ENCODE assay signal across 9 cellular contexts in the genomic region with DNA sequence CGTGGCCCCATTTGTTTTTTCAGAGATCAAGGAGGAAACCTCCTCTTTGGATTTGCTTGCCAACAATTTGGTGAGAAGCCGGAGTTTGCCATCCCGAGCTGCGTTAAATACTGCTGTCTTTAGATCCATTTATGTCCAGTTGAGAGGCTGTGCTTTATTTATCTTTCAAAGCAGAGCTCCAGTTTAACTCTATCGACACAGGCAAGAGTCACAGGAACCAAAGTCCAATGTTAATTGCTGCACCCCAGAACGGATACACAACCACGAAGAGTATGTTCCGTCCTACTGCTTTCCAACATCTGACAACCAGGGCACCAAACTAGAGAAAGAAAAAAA.
DNase-seq lines count a peak whose midpoint lies in the region; FAIRE-seq and TF ChIP-seq lines count a peak whose summit lies in the region.
"Had no signal": no experiment of that assay in that cellular context is flagged by ENCODE, and none has a peak within 500 bp of the region (broad histone marks: within the 10 kb centered on the region; RNA-seq: fewer than 3 reads in every experiment).

No MANE protein-coding gene starts in this region.

- H3K4me3 ChIP-seq in SU-DHL-6 (ENCODE audit: insufficient read depth, low read length, poor library complexity, severe bottlenecking): peak overlapping the region; percentile 99
- peak overlapping the region; percentile 92 for H3K4me3 ChIP-seq in fibroblast of pulmonary artery (replicated peaks; ENCODE audit: low read depth, low read length)

- FAIRE-seq in GM19239 (lab: Jason Lieb, UNC): peak; percentile 52
- FAIRE-seq: TTC549 had no signal

- peaks cover 58% of the 10 kb centered on the region for H3K79me2 ChIP-seq in SU-DHL-6 (ENCODE audit: insufficient read depth, low read length)

- H3K4me2 ChIP-seq in SU-DHL-6 (ENCODE audit: low read depth, low read length, poor library complexity, severe bottlenecking): peak overlapping the region; percentile 71

- no peaks in the 10 kb centered on the region for H3K9me2 ChIP-seq in SU-DHL-6 (replicated peaks; ENCODE audit: insufficient read depth, low read length)

- TF ChIP-seq CTCF in SU-DHL-6 (IDR thresholded peaks at IDR 0.05; ENCODE audit: insufficient read depth, low read length, poor library complexity, severe bottlenecking) (no peak), fibroblast of pulmonary artery (IDR thresholded peaks at IDR 0.05; ENCODE audit: low read length, missing control alignments) (no peak)

- peak overlapping the region; percentile 99 for H3K9ac ChIP-seq in SU-DHL-6 (ENCODE audit: low read length)

- peak overlapping the region; percentile 88 for H3K27ac ChIP-seq in SU-DHL-6 (ENCODE audit: low read depth, low read length)

- H2AFZ ChIP-seq in SU-DHL-6 (ENCODE audit: low read depth, low read length, severe bottlenecking): no peak overlapping the region

- DNase-seq in GM19239 (ENCODE audit: insufficient read length, low spot score): no peak
- DNase-seq in fibroblast of pulmonary artery (ENCODE audit: low read depth): no peak
- peak; percentile 29 for DNase-seq in retina
- no peak for DNase-seq in cerebellar cortex (ENCODE audit: low spot score)
- DNase-seq in OCI-M1 (lab: John Stamatoyannopoulos, UW): no peak
- DNase-seq in SW 1271 (lab: John Stamatoyannopoulos, UW): no peak
- no peak for DNase-seq in T1000 (lab: John Stamatoyannopoulos, UW)

- H3K9me3 ChIP-seq in SU-DHL-6 (ENCODE audit: insufficient read depth, low read length): peaks cover 9% of the 10 kb centered on the region; the same call in 1 of the 2 replicates

- no peaks in the 10 kb centered on the region for H3K27me3 ChIP-seq in SU-DHL-6 (ENCODE audit: low read length)

- H3F3A ChIP-seq in SU-DHL-6 (ENCODE audit: insufficient read depth): no peaks in the 10 kb centered on the region

- peaks cover 51% of the 10 kb centered on the region for H3K36me3 ChIP-seq in SU-DHL-6 (ENCODE audit: low read length)

- peaks cover 30% of the 10 kb centered on the region for H4K20me1 ChIP-seq in SU-DHL-6 (ENCODE audit: low read depth, low read length)
